16 cellular contexts compared by ENCODE assay signal in the genomic region with DNA sequence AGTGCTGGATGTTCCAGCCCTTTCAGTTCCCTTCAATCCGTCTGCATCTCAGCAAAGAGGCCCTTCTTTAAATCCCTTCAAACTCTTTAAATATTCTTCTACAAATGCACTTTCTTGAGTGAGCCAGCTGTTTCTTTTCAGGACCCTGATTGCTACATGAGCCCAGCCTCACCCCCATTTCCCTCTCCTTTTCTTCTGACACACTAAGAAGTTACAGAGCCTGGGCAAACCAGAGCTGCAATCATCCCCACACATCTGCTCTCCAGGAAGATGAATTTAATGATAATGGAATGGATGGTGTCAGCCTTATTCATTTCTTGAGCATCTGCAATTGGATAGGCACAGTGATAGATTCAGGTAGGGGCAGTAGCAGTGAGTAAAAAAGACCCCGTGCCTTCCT. TPM values are rescaled to one million over a fixed set of nuclear protein-coding genes. Genes with fewer than 3 reads are reported as not detected.
DNase-seq lines count a peak whose midpoint lies in the region; ATAC-seq and TF ChIP-seq lines count a peak whose summit lies in the region.
"Had no signal": no experiment of that assay in that cellular context is flagged by ENCODE, and none has a peak within 500 bp of the region (broad histone marks: within the 10 kb centered on the region; RNA-seq: fewer than 3 reads in every experiment).

No MANE protein-coding gene starts in this region.

- H3K36me3 ChIP-seq in hepatocyte (replicated peaks; ENCODE audit: insufficient read depth, low read depth) (no peaks in the 10 kb centered on the region), smooth muscle cell (ENCODE audit: low read depth) (no peaks in the 10 kb centered on the region), upper lobe of left lung (no peaks in the 10 kb centered on the region)
- H3K36me3 ChIP-seq: suprapubic skin had no signal

- whole genome bisulfite sequencing in hepatocyte (ENCODE audit: low lambda C conversion rate, missing lambda C conversion rate), result 69% methylated on average over 2 of the region's 2 CpGs
- 51% methylated on average over 2 of the region's 2 CpGs for WGBS in smooth muscle cell (ENCODE audit: low lambda C conversion rate)
- 66 to 80% methylated on average over 2 of the region's 2 CpGs for WGBS in upper lobe of left lung, 2 donors

- H3K4me3 ChIP-seq in hepatocyte, result no peak overlapping the region
- H3K4me3 ChIP-seq in smooth muscle cell, result peak overlapping the region; percentile 34
- H3K4me3 ChIP-seq in upper lobe of left lung, result no peak overlapping the region
- H3K4me3 ChIP-seq: suprapubic skin had no signal

- H3K4me2 ChIP-seq in hepatocyte (peak overlapping the region; percentile 73), smooth muscle cell (peak overlapping the region; percentile 82)

- TF ChIP-seq POLR2A in upper lobe of left lung (IDR thresholded peaks at IDR 0.05), result no peak

- no peaks in the 10 kb centered on the region for H4K20me1 ChIP-seq in hepatocyte (ENCODE audit: insufficient read depth, poor library complexity, severe bottlenecking)
- H4K20me1 ChIP-seq in smooth muscle cell (ENCODE audit: low read depth), result no peaks in the 10 kb centered on the region

- TF ChIP-seq CTCF in VCaP (conservative IDR thresholded peaks at IDR 0.05) (no peak), hepatocyte (IDR thresholded peaks at IDR 0.05; ENCODE audit: poor library complexity) (no peak), smooth muscle cell (IDR thresholded peaks at IDR 0.05; ENCODE audit: borderline replicate concordance, insufficient read depth, poor library complexity, severe bottlenecking) (no peak), upper lobe of left lung (IDR thresholded peaks at IDR 0.05) (no peak)

- H3K4me1 ChIP-seq in hepatocyte (ENCODE audit: insufficient read depth), result peaks cover 50% of the 10 kb centered on the region
- peaks cover 34% of the 10 kb centered on the region for H3K4me1 ChIP-seq in smooth muscle cell (ENCODE audit: low read depth)
- H3K4me1 ChIP-seq in upper lobe of left lung, result peaks cover 21 to 27% (median 25%) of the 10 kb centered on the region in 4 donors

- H3K27ac ChIP-seq in VCaP (peak overlapping the region; percentile 80), hepatocyte (peak overlapping the region; percentile 92), smooth muscle cell (ENCODE audit: low read depth) (peak overlapping the region; percentile 96), upper lobe of left lung (peak overlapping the region in 1 of 4 donors; percentile 17)
- H3K27ac ChIP-seq: suprapubic skin had no signal

- TF ChIP-seq EP300 in upper lobe of left lung (IDR thresholded peaks at IDR 0.05), result no peak

- no peaks in the 10 kb centered on the region for H3K9me3 ChIP-seq in hepatocyte (ENCODE audit: low read depth)
- H3K9me3 ChIP-seq in smooth muscle cell (replicated peaks; ENCODE audit: low read depth), result no peaks in the 10 kb centered on the region
- no peaks in the 10 kb centered on the region for H3K9me3 ChIP-seq in upper lobe of left lung
- H3K9me3 ChIP-seq: suprapubic skin had no signal

- DNase-seq in ELR (ENCODE audit: low read depth) (peak; percentile 33), hepatocyte (ENCODE audit: low spot score) (no peak), smooth muscle cell (lab: John Stamatoyannopoulos, UW; ENCODE audit: unreplicated experiment) (no peak), upper lobe of left lung (no peak), NCI-H128 (lab: John Stamatoyannopoulos, UW; ENCODE audit: unreplicated experiment) (no peak)
- DNase-seq: activated CD4-positive, alpha-beta T cell treated with anti-CD3 and anti-CD28 coated beads, Interleukin-2, amount 50 U/mL, for 4 hours; activated T-cell treated with anti-CD3 and anti-CD28 coated beads, Interleukin-2, amount 50 U/mL, for 72 hours; amniotic stem cell; C1 segment of cervical spinal cord; cortex of kidney; GDM1; nucleus accumbens; Right ventricle myocardium superior had no signal

- H2AFZ ChIP-seq in hepatocyte (no peak overlapping the region), smooth muscle cell (ENCODE audit: low read depth) (no peak overlapping the region)

- no peaks in the 10 kb centered on the region for H3K27me3 ChIP-seq in hepatocyte
- no peaks in the 10 kb centered on the region for H3K27me3 ChIP-seq in smooth muscle cell (ENCODE audit: low read depth)
- H3K27me3 ChIP-seq in upper lobe of left lung, result no peaks in the 10 kb centered on the region
- H3K27me3 ChIP-seq: suprapubic skin had no signal

- H3K9me2 ChIP-seq in hepatocyte (replicated peaks; ENCODE audit: insufficient read depth), result no peaks in the 10 kb centered on the region

- H3F3A ChIP-seq in smooth muscle cell (ENCODE audit: low read depth), result no peaks in the 10 kb centered on the region

- H3K9ac ChIP-seq in smooth muscle cell (ENCODE audit: low read depth), result peak overlapping the region; percentile 6

- H3K79me2 ChIP-seq in hepatocyte (peaks cover 3% of the 10 kb centered on the region), smooth muscle cell (ENCODE audit: low read depth) (no peaks in the 10 kb centered on the region)

- ATAC-seq in GM19035 (IDR thresholded peaks at IDR 0.05; ENCODE audit: unreplicated experiment) (no peak), upper lobe of left lung (ENCODE audit: low FRiP score in 2 of 2) (no peak)
- ATAC-seq: activated T-cell treated with anti-CD3 and anti-CD28 coated beads, Interleukin-2, amount 50 U/mL, for 72 hours had no signal

RNA-seq across cellular contexts. Expression of a gene that starts 2.0 kb away (rescaled TPM):
- total RNA-seq in hepatocyte (8.5 and 10.4 TPM in 2 replicates), smooth muscle cell (4.1 and 5.5 TPM in 2 replicates), upper lobe of left lung (10 to 100 TPM in 1 of 6 donors, 1 to 10 TPM in 5; 1.4 to 11.0 (median 5.6) TPM)
- polyA plus RNA-seq in hepatocyte (3.3 and 7.1 TPM in 2 replicates), smooth muscle cell (2.3 and 2.9 TPM in 2 replicates)
- total RNA-seq: Right ventricle myocardium superior had no signal
